Comparison of ENCODE assay signal across 8 cellular contexts in the genomic region with DNA sequence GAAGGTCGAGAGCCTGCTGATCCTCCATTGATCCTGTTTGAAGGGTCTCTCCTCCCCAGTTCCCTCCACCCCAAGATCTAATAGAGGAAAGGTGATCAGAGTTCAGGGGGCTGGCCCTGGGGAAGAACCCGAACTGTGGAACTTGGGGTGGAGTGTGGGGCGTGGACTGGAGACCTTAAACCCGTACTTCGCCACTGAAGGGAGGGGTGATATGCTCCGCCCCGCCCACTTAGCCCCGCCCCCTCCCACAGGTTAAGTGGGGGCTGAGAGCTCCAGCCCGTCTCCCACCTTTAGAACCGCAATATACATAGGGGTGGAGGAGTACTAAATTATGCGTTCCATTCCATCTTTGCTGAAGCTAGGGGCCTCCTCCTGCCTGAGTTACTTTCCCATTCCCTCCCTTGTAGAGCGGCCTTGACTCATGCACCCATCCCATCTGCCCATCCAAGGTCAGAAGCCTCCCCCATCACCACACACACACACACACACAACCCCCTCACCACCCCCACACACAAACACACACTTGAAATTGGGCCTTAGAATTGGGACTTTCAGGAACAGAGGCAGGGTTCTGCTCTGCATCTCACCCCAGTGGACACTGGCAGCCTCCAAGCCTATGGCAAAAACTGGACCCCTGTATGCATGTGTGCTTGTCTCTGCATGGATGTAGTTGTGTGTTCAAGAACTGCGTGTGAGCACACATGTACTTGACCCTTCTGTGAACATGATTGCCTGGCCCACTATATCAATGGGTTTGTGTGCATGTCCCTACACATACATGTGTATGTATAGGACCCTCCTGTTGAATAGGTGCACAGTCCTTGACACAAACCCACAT. TPM values are rescaled to one million over a fixed set of nuclear protein-coding genes. Genes with fewer than 3 reads are reported as not detected.
DNase-seq lines count a peak whose midpoint lies in the region; ATAC-seq and TF ChIP-seq lines count a peak whose summit lies in the region.

No MANE protein-coding gene starts in this region.

- H3K4me1 ChIP-seq in BLaER1: peaks cover 16% of the 10 kb centered on the region
- H3K4me1 ChIP-seq in breast epithelium: no peaks in the 10 kb centered on the region
- peaks cover 17 to 51% (median 39%) of the 10 kb centered on the region in 4 donors for H3K4me1 ChIP-seq in liver (ENCODE audit: control insufficient read depth in 4 of 4, insufficient read depth in 4 of 4, low read length in 3 of 4)
- peaks cover 13% of the 10 kb centered on the region for H3K4me1 ChIP-seq in stomach smooth muscle (ENCODE audit: control insufficient read depth, insufficient read depth, low read length)
- H3K4me1 ChIP-seq in gastroesophageal sphincter: peaks cover 0 to 21% (median 11%) of the 10 kb centered on the region in 3 donors

- no peaks in the 10 kb centered on the region for H3K27me3 ChIP-seq in BLaER1
- no peaks in the 10 kb centered on the region for H3K27me3 ChIP-seq in breast epithelium
- no peaks in the 10 kb centered on the region for H3K27me3 ChIP-seq in liver (ENCODE audit: control insufficient read depth in 4 of 4, insufficient read depth in 4 of 4, low read length in 3 of 4)
- no peaks in the 10 kb centered on the region for H3K27me3 ChIP-seq in stomach smooth muscle (ENCODE audit: control insufficient read depth in 1 of 2, insufficient read depth in 2 of 2, low read length in 2 of 2)
- no peaks in the 10 kb centered on the region for H3K27me3 ChIP-seq in gastroesophageal sphincter

- 21% methylated on average over 13 of the region's 13 CpGs for WGBS in liver
- WGBS in gastroesophageal sphincter (ENCODE audit: low coverage in 1 of 2), 2 donors: 25% methylated on average over 4 of the region's 13 CpGs; no CpG with 5 or more reads in 1 of the 2 donors

- ATAC-seq in gastroesophageal sphincter: no peak

- H3K27ac ChIP-seq in BLaER1 (no peak overlapping the region), breast epithelium (no peak overlapping the region), liver (ENCODE audit: low read depth in 1 of 2, low read length in 2 of 2) (peak overlapping the region; percentile 0 to 65), stomach smooth muscle (ENCODE audit: low read length) (no peak overlapping the region), gastroesophageal sphincter (peak overlapping the region in 1 of 4 donors; percentile 4)

- intact Hi-C loops in breast epithelium (cut with DNase I; ENCODE audit: low total_unique reads): no loop called here

- TF ChIP-seq POLR2A in breast epithelium (IDR thresholded peaks at IDR 0.05) (no peak), gastroesophageal sphincter (IDR thresholded peaks at IDR 0.05) (no peak)

- TF ChIP-seq CTCF in breast epithelium (IDR thresholded peaks at IDR 0.05) (no peak), liver (IDR thresholded peaks at IDR 0.05; ENCODE audit: low read depth, low read length, missing input control) (no peak), gastroesophageal sphincter (IDR thresholded peaks at IDR 0.05) (no peak)

- H3K4me3 ChIP-seq in BLaER1 (peak overlapping the region; percentile 74), breast epithelium (peak overlapping the region; percentile 46 to 74 (median 71)), liver (ENCODE audit: low read depth in 1 of 3, low read length in 3 of 3) (peak overlapping the region; percentile 64 to 86 (median 77)), stomach smooth muscle (ENCODE audit: low read length in 2 of 2) (peak overlapping the region; percentile 50 to 76), gastroesophageal sphincter (peak overlapping the region in 1 of 2 donors; percentile 62)

- peaks cover 17% of the 10 kb centered on the region for H3K36me3 ChIP-seq in BLaER1
- no peaks in the 10 kb centered on the region for H3K36me3 ChIP-seq in breast epithelium
- H3K36me3 ChIP-seq in liver (ENCODE audit: control insufficient read depth in 4 of 4, insufficient read depth in 3 of 4, low read depth in 1 of 4, low read length in 3 of 4): peaks cover 0 to 8% (median 1%) of the 10 kb centered on the region in 4 donors
- peaks cover 0 to 14% of the 10 kb centered on the region in 2 donors for H3K36me3 ChIP-seq in stomach smooth muscle (ENCODE audit: control insufficient read depth in 2 of 2, insufficient read depth in 2 of 2, low read length in 2 of 2)
- H3K36me3 ChIP-seq in gastroesophageal sphincter: peaks cover 0 to 16% of the 10 kb centered on the region in 2 donors

- H4K20me1 ChIP-seq in BLaER1: no peaks in the 10 kb centered on the region

- DNase-seq in NCI-H69 (lab: John Stamatoyannopoulos, UW) (peak; percentile 24), breast epithelium (ENCODE audit: low spot score in 2 of 2) (peak in 1 of 2 donors; percentile 20), NCI-H2196 treated with DMSO at 0.1 percent for 48 hours (lab: John Stamatoyannopoulos, UW; ENCODE audit: unreplicated experiment) (no peak), NCI-H226 (no peak)

- peak overlapping the region; percentile 76 for H3K9ac ChIP-seq in BLaER1
- peak overlapping the region in 1 of 2 donors; percentile 18 for H3K9ac ChIP-seq in liver (ENCODE audit: low read depth in 1 of 2, low read length in 2 of 2)
- peak overlapping the region; percentile 35 to 64 for H3K9ac ChIP-seq in stomach smooth muscle (ENCODE audit: low read length in 2 of 2)

- H3K9me3 ChIP-seq in BLaER1: no peaks in the 10 kb centered on the region
- H3K9me3 ChIP-seq in breast epithelium: no peaks in the 10 kb centered on the region
- no peaks in the 10 kb centered on the region for H3K9me3 ChIP-seq in liver (ENCODE audit: control insufficient read depth in 4 of 4, low read length in 3 of 4)
- H3K9me3 ChIP-seq in stomach smooth muscle (ENCODE audit: control insufficient read depth in 2 of 2, low read length in 2 of 2): no peaks in the 10 kb centered on the region
- H3K9me3 ChIP-seq in gastroesophageal sphincter: no peaks in the 10 kb centered on the region

- TF ChIP-seq EP300 in gastroesophageal sphincter (IDR thresholded peaks at IDR 0.05): no peak

- H3K4me2 ChIP-seq in BLaER1: peak overlapping the region; percentile 100

- no peak for TF ChIP-seq RAD21 in liver (IDR thresholded peaks at IDR 0.05)

TF ChIP-seq in liver, 16 proteins besides CTCF, POLR2A, EP300 and RAD21:
- TF ChIP-seq HNF4A (conservative IDR thresholded peaks at IDR 0.05) (peak; percentile 91 to 94), FOXA2 (IDR thresholded peaks at IDR 0.05) (no peak), NR2F2 (IDR thresholded peaks at IDR 0.05) (peak; percentile 53), EGR1 (IDR thresholded peaks at IDR 0.05; ENCODE audit: low read depth in 2 of 2) (no peak), RXRA (IDR thresholded peaks at IDR 0.05) (peak; percentile 86 to 87), TAF1 (conservative IDR thresholded peaks at IDR 0.05) (no peak), HNF4G (IDR thresholded peaks at IDR 0.05) (peak; percentile 64), SP1 (IDR thresholded peaks at IDR 0.05) (peak; percentile 60)

RNA-seq across cellular contexts. Expression of a gene that starts 1.0 kb away (rescaled TPM):
- 1 to 10 TPM in 2 of 3 donors, under 1 TPM in 1; 0.48 to 2.9 (median 2.2) TPM for total RNA-seq in breast epithelium
- 10 to 100 TPM; 13.9 to 20.7 TPM for total RNA-seq in liver
- polyA plus RNA-seq in liver: 10 to 100 TPM; 39.7 to 56.0 TPM
- 1 to 10 TPM; 1.9 to 2.7 (median 2.1) TPM for total RNA-seq in gastroesophageal sphincter

RNA-seq across cellular contexts. Expression of a gene that starts 17.0 kb away (rescaled TPM):
- 100 to 1,000 TPM in 1 of 3 donors, 10 to 100 TPM in 2; 75.4 to 104 (median 84.6) TPM for total RNA-seq in breast epithelium
- total RNA-seq in liver: 10 to 100 TPM; 30.5 to 53.3 TPM
- 10 to 100 TPM; 62.4 to 76.0 TPM for polyA plus RNA-seq in liver
- total RNA-seq in gastroesophageal sphincter: 10 to 100 TPM; 58.0 to 93.8 (median 80.7) TPM

RNA-seq across cellular contexts. Expression of a gene that starts 17.0 kb away (rescaled TPM):
- total RNA-seq in breast epithelium: 1 to 10 TPM; 3.4 to 7.5 (median 5.3) TPM
- 1 to 10 TPM; 4.1 to 4.8 TPM for total RNA-seq in liver
- 1 to 10 TPM; 1.6 to 6.2 TPM for polyA plus RNA-seq in liver
- total RNA-seq in gastroesophageal sphincter: 10 to 100 TPM in 1 of 4 donors, 1 to 10 TPM in 3; 8.3 to 10.8 (median 8.9) TPM

RNA-seq across cellular contexts. Expression of a gene that starts 29.3 kb away (rescaled TPM):
- total RNA-seq in breast epithelium (10 to 100 TPM; 44.0 to 67.5 (median 61.3) TPM), liver (10 to 100 TPM in 1 of 2 donors, 1 to 10 TPM in 1; 9.9 to 10.3 TPM), gastroesophageal sphincter (100 to 1,000 TPM; 134 to 181 (median 141) TPM)
- polyA plus RNA-seq in liver: 1 to 10 TPM; 2.1 to 9.2 TPM

RNA-seq across cellular contexts. Expression of a gene that starts 57.5 kb away (rescaled TPM):
- total RNA-seq in breast epithelium: 10 to 100 TPM; 24.8 to 34.2 (median 31.8) TPM
- total RNA-seq in liver: 10 to 100 TPM; 17.6 to 18.8 TPM
- 1 to 10 TPM; 4.0 to 6.6 TPM for polyA plus RNA-seq in liver
- total RNA-seq in gastroesophageal sphincter: 10 to 100 TPM; 22.1 to 32.4 (median 25.6) TPM

Comparison
In these comparisons a context has a peak if more than half of its experiments do, and no peak if none do; other contexts are left out.
1. H3K27ac ChIP-seq: peak in liver (2 of 2); none in BLaER1 (single experiment), breast epithelium (0 of 2) and stomach smooth muscle (single experiment).